In the genomic region with DNA sequence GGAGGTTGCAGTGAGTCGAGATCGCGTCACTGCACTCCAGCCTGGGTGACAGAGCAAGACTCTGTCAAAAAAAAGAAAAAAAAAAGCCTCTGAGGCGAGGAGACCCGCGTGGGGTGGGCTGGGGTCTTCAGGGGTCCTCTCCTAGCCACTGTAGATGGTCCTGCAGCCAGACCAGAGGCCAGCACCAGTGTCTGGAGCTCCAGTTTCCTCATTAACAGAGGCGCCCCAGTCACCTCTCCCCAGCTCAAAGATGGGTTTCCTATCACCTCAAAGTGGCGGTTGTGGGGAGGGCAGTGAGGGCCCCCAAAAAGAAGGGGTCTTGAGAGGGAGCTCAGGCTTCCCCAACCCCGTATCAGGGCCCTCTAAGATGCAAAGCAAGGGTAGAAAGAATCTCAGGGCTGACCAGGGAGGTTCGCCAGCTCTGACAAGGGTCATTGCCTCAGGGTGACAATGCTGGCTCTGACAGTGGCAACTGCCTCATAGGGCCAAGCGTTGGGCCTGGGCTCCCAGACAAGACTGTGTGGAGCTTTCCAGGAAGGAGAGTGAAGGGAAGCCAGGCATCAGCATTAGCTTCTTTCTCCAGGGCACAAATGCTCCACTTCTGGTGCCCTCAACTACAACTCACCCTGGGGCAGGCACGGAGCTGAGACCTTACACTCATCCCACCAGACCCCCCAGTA, we compare ENCODE assay signal across 13 cellular contexts. TPM values are rescaled to one million over a fixed set of nuclear protein-coding genes. Genes with fewer than 3 reads are reported as not detected.
DNase-seq lines count a peak whose midpoint lies in the region; ATAC-seq and TF ChIP-seq lines count a peak whose summit lies in the region.
"Had no signal": no experiment of that assay in that cellular context is flagged by ENCODE, and none has a peak within 500 bp of the region (broad histone marks: within the 10 kb centered on the region; RNA-seq: fewer than 3 reads in every experiment).

No MANE protein-coding gene starts in this region.

- peaks cover 24 to 100% (median 74%) of the 10 kb centered on the region in 4 donors for H3K4me1 Mint-ChIP-seq in CD4-positive, CD25-positive, alpha-beta regulatory T cell
- H3K4me1 Mint-ChIP-seq in nephron: peaks cover 15% of the 10 kb centered on the region

- in situ Hi-C loops in GM13976 (cut with MboI; ENCODE audit: low sequenced_read_pairs, unreplicated experiment): no loop called here

- H3K9me3 ChIP-seq in CD4-positive, CD25-positive, alpha-beta regulatory T cell (ENCODE audit: control insufficient read depth in 2 of 2, low read length in 2 of 2): no peaks in the 10 kb centered on the region
- H3K9me3 ChIP-seq in PC-3 (ENCODE audit: low read length) (no peaks in the 10 kb centered on the region), uterus (no peaks in the 10 kb centered on the region)
- H3K9me3 ChIP-seq in effector memory CD4-positive, alpha-beta T cell (ENCODE audit: control insufficient read depth, low read length): no peaks in the 10 kb centered on the region

- BruUV-seq in PC-3 (replicated peaks; lab: Mats Ljungman, UMichigan): no TSS peak

- no peaks in the 10 kb centered on the region for H3K9me2 ChIP-seq in PC-3 (replicated peaks; ENCODE audit: low read length)

- no peak overlapping the region for H2AFZ ChIP-seq in PC-3 (ENCODE audit: low read length)

- peak overlapping the region; percentile 64 for H3K4me3 ChIP-seq in CD4-positive, CD25-positive, alpha-beta regulatory T cell (ENCODE audit: low read depth, low read length)
- H3K4me3 ChIP-seq in PC-3 (ENCODE audit: low read length) (no peak overlapping the region), uterus (no peak overlapping the region)
- peak overlapping the region; percentile 1 for H3K4me3 ChIP-seq in effector memory CD4-positive, alpha-beta T cell (ENCODE audit: insufficient read depth, low read depth, low read length, poor library complexity, severe bottlenecking)

- no peak for ATAC-seq in CD4-positive, CD25-positive, alpha-beta regulatory T cell (ENCODE audit: low read depth in 2 of 2)
- ATAC-seq in PC-3 (peak; percentile 48), HG02852 (IDR thresholded peaks at IDR 0.05; ENCODE audit: unreplicated experiment) (no peak)

- H3K27ac ChIP-seq in CD4-positive, CD25-positive, alpha-beta regulatory T cell (ENCODE audit: insufficient read depth, low read length, poor library complexity, severe bottlenecking): peak overlapping the region; percentile 96
- peak overlapping the region; percentile 22 for H3K27ac ChIP-seq in PC-3 (ENCODE audit: low read length)
- peak overlapping the region; percentile 91 for H3K27ac ChIP-seq in effector memory CD4-positive, alpha-beta T cell (ENCODE audit: insufficient read depth, low read length, poor library complexity, severe bottlenecking)
- no peak overlapping the region for H3K27ac ChIP-seq in uterus

- no peak for TF ChIP-seq POLR2A in uterus (IDR thresholded peaks at IDR 0.05)

- peaks cover 4% of the 10 kb centered on the region for H3K27me3 Mint-ChIP-seq in CD4-positive, CD25-positive, alpha-beta regulatory T cell
- peaks cover 15% of the 10 kb centered on the region for H3K27me3 Mint-ChIP-seq in nephron (ENCODE audit: low read depth)

- H3K36me3 Mint-ChIP-seq in CD4-positive, CD25-positive, alpha-beta regulatory T cell: peaks cover 34% of the 10 kb centered on the region
- H3K36me3 Mint-ChIP-seq in nephron (ENCODE audit: low read depth): no peaks in the 10 kb centered on the region

- no peaks in the 10 kb centered on the region for H3K27me3 ChIP-seq in CD4-positive, CD25-positive, alpha-beta regulatory T cell (ENCODE audit: control insufficient read depth, insufficient read depth, low read length)
- H3K27me3 ChIP-seq in PC-3 (ENCODE audit: low read length) (no peaks in the 10 kb centered on the region), uterus (no peaks in the 10 kb centered on the region)
- H3K27me3 ChIP-seq in effector memory CD4-positive, alpha-beta T cell (replicated peaks; ENCODE audit: control insufficient read depth, insufficient read depth, low read length, poor library complexity, severe bottlenecking): no peaks in the 10 kb centered on the region

- H3K36me3 ChIP-seq in CD4-positive, CD25-positive, alpha-beta regulatory T cell (ENCODE audit: control insufficient read depth, insufficient read depth, low read length): peaks cover 41% of the 10 kb centered on the region
- no peaks in the 10 kb centered on the region for H3K36me3 ChIP-seq in PC-3 (ENCODE audit: low read depth, low read length)
- H3K36me3 ChIP-seq in effector memory CD4-positive, alpha-beta T cell (ENCODE audit: control insufficient read depth, insufficient read depth, low read length): peaks cover 11% of the 10 kb centered on the region
- no peaks in the 10 kb centered on the region for H3K36me3 ChIP-seq in uterus

- H3K4me2 ChIP-seq in PC-3 (ENCODE audit: low read length): peak overlapping the region; percentile 24

- POLR2A ChIA-PET in PC-3 (lab: Charles Lee; ENCODE audit: unreplicated experiment): no interaction called here

- no peak overlapping the region for H3K9ac ChIP-seq in PC-3 (ENCODE audit: low read length)

- TF ChIP-seq CTCF in PC-3 (conservative IDR thresholded peaks at IDR 0.05; ENCODE audit: low read depth, low read length): no peak
- TF ChIP-seq CTCF in nephron (IDR thresholded peaks at IDR 0.05; ENCODE audit: unreplicated experiment in 3 of 3): no peak
- no peak for TF ChIP-seq CTCF in GM13976 (IDR thresholded peaks at IDR 0.05; ENCODE audit: borderline replicate concordance, control extremely low read depth, extremely low read depth, insufficient read depth, missing control alignments)
- no peak for TF ChIP-seq CTCF in uterus (IDR thresholded peaks at IDR 0.05)

- peaks cover 92% of the 10 kb centered on the region for H3K4me1 ChIP-seq in CD4-positive, CD25-positive, alpha-beta regulatory T cell (ENCODE audit: control insufficient read depth, insufficient read depth, low read length, poor library complexity, severe bottlenecking)
- H3K4me1 ChIP-seq in PC-3 (ENCODE audit: insufficient read depth, low read length) (peaks cover 26% of the 10 kb centered on the region), uterus (no peaks in the 10 kb centered on the region)
- H3K4me1 ChIP-seq in effector memory CD4-positive, alpha-beta T cell (ENCODE audit: control insufficient read depth, insufficient read depth, low read length, poor library complexity, severe bottlenecking): peaks cover 86% of the 10 kb centered on the region

- H3K27ac Mint-ChIP-seq in CD4-positive, CD25-positive, alpha-beta regulatory T cell: peak overlapping the region; percentile 98 to 99 (median 99)
- H3K27ac Mint-ChIP-seq in nephron: peak overlapping the region in 2 of 3 experiments; percentile 31 to 67

- CTCF ChIA-PET in PC-3 (lab: Charles Lee): interaction anchor here (1.0 to 1.8 kb wide), 2 partner anchors 13 to 15 kb away, joined by 3 to 6 read pairs; a partner anchor contains a TSS

- no peaks in the 10 kb centered on the region for H3F3A ChIP-seq in PC-3 (ENCODE audit: low read length, unreplicated experiment)

- peaks cover 8% of the 10 kb centered on the region; the same call in 1 of the 2 replicates for H4K20me1 ChIP-seq in PC-3 (ENCODE audit: low read length)

- intact Hi-C loops in PC-3 (cut with micrococcal nuclease) (no loop called here), uterus (cut with DNase I; ENCODE audit: low total_unique reads) (no loop called here)

- peak overlapping the region; percentile 95 to 99 (median 98) for H3K4me3 Mint-ChIP-seq in CD4-positive, CD25-positive, alpha-beta regulatory T cell
- H3K4me3 Mint-ChIP-seq in nephron: no peak overlapping the region

- DNase-seq in CD4-positive, CD25-positive, alpha-beta regulatory T cell: no peak
- DNase-seq in PC-3: peak; percentile 55
- DNase-seq in effector memory CD4-positive, alpha-beta T cell: no peak
- DNase-seq in GM13976 (ENCODE audit: low spot score): no peak
- DNase-seq in uterus: no peak
- no peak for DNase-seq in NCI-H526 (lab: John Stamatoyannopoulos, UW)
- DNase-seq: NCI-H2171 treated with DMSO at 0.1 percent for 48 hours had no signal

- no peaks in the 10 kb centered on the region for H3K9me3 Mint-ChIP-seq in CD4-positive, CD25-positive, alpha-beta regulatory T cell
- no peaks in the 10 kb centered on the region for H3K9me3 Mint-ChIP-seq in nephron

- peaks cover 51% of the 10 kb centered on the region for H3K79me2 ChIP-seq in PC-3 (ENCODE audit: low read length)

RNA-seq across cellular contexts. Expression of a gene that starts 15.0 kb away (rescaled TPM):
- 533 TPM for total RNA-seq in CD4-positive, CD25-positive, alpha-beta regulatory T cell
- polyA plus RNA-seq in CD4-positive, CD25-positive, alpha-beta regulatory T cell: 10 to 100 TPM; 71.2 to 77.2 (median 74.1) TPM
- 25.7 and 30.1 TPM in 2 replicates for total RNA-seq in PC-3 (2014; rRNA removed)
- total RNA-seq in uterus: 10 to 100 TPM in 2 of 4 donors, 1 to 10 TPM in 2; 3.3 to 24.6 (median 13.4) TPM

RNA-seq across cellular contexts. Expression of a gene that starts 20.9 kb away (rescaled TPM):
- not detected for total RNA-seq in CD4-positive, CD25-positive, alpha-beta regulatory T cell
- polyA plus RNA-seq in CD4-positive, CD25-positive, alpha-beta regulatory T cell: not detected
- total RNA-seq in PC-3 (2014; rRNA removed) (not detected in 2 replicates), uterus (not detected)
- total RNA-seq: fibroblast of lung, HT-29, mesenteric fat pad, urinary bladder had no signal
- polyA plus RNA-seq: fibroblast of lung, urinary bladder had no signal

Comparison
In these comparisons a context has a peak if more than half of its experiments do, and no peak if none do; other contexts are left out.
1. H3K27ac ChIP-seq: peak in CD4-positive, CD25-positive, alpha-beta regulatory T cell (single experiment), PC-3 (single experiment) and effector memory CD4-positive, alpha-beta T cell (single experiment); none in uterus (0 of 2).
2. H3K4me3 ChIP-seq: peak in CD4-positive, CD25-positive, alpha-beta regulatory T cell (single experiment) and effector memory CD4-positive, alpha-beta T cell (single experiment); none in PC-3 (single experiment) and uterus (0 of 2).
3. H3K4me3 Mint-ChIP-seq: peak in CD4-positive, CD25-positive, alpha-beta regulatory T cell (4 of 4); none in nephron (0 of 3).
4. RNA of a gene that starts 15.0 kb away (total RNA-seq): 533 TPM in CD4-positive, CD25-positive, alpha-beta regulatory T cell (single experiment); 25.7 to 30.1 TPM in PC-3 and 3.3 to 24.6 TPM in uterus; every median in the first group is over 10 times any median in the second.